ENCODE assay signal across 18 cellular contexts in the genomic region with DNA sequence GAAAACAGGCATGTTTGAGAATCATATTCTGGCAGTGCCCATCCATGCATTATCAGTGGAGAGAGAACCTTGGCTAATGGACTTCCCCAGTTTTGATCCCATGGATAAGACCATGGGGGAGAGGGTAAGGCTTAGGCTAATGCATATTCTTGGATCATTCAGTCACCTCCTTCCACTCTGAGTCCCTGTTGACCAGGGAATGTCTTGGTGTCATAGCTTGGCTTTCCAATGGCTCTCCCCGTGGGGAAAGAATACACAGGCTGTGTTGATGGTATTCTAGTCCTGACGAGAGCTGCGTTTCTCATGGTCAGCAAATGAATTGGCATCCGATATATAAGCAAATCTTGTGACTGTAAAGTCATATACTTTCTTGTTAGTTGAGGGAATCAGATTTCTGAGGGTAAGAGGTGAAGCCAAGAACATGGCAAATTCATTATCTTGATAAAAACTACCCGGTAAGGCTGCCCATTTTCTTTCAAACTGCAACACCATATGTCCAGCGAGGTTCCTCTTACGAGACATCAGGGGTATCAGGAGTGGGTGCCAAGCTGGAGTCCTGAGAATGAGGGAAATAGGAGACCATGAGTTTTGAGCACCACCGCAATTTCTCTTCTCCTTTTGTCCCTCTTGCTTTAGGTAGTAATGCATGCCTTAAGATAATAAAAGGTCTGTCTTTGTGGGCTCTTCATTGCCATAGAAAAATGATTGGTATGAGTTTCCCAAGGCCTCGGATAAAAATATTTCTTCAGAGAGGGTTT. TPM values are rescaled to one million over a fixed set of nuclear protein-coding genes. Genes with fewer than 3 reads are reported as not detected.
DNase-seq lines count a peak whose midpoint lies in the region; ATAC-seq, FAIRE-seq and TF ChIP-seq lines count a peak whose summit lies in the region.
"Had no signal": no experiment of that assay in that cellular context is flagged by ENCODE, and none has a peak within 500 bp of the region (broad histone marks: within the 10 kb centered on the region; RNA-seq: fewer than 3 reads in every experiment).

No MANE protein-coding gene starts in this region.

- intact Hi-C loops in testis (cut with DNase I; ENCODE audit: low total_unique reads): no loop called here

- peak overlapping the region; percentile 30 for H3K4me3 ChIP-seq in OCI-LY1 (ENCODE audit: low read depth, low read length, poor library complexity, severe bottlenecking)
- no peak overlapping the region for H3K4me3 ChIP-seq in testis
- H3K4me3 ChIP-seq: MG63 had no signal

- H3K4me3 Mint-ChIP-seq in activated CD8-positive, alpha-beta memory T cell treated with anti-CD3 and anti-CD28 coated beads, Interleukin-2, amount 10 ng/mL, durations not matched to agents 7 days and 5 days: peak overlapping the region; percentile 75
- H3K4me3 Mint-ChIP-seq in activated naive CD8-positive, alpha-beta T cell treated with anti-CD3 and anti-CD28 coated beads, Interleukin-2, amount 50 U/mL, for 24 hours: peak overlapping the region; percentile 74
- no peak overlapping the region for H3K4me3 Mint-ChIP-seq in stimulated activated naive B cell treated with anti-CD40 and anti-IgM and Interleukin-4, amounts not matched to agents 10 μg/mL and 1 μg/mL and 100 μg/mL, for 72 hours
- H3K4me3 Mint-ChIP-seq: nephron progenitor cell had no signal

- H3K9me3 Mint-ChIP-seq in activated CD8-positive, alpha-beta memory T cell treated with anti-CD3 and anti-CD28 coated beads, Interleukin-2, amount 10 ng/mL, durations not matched to agents 7 days and 5 days (ENCODE audit: low read depth): no peaks in the 10 kb centered on the region
- H3K9me3 Mint-ChIP-seq in activated naive CD8-positive, alpha-beta T cell treated with anti-CD3 and anti-CD28 coated beads, Interleukin-2, amount 50 U/mL, for 24 hours: no peaks in the 10 kb centered on the region
- peaks cover 0 to 3% of the 10 kb centered on the region in 2 donors for H3K9me3 Mint-ChIP-seq in stimulated activated naive B cell treated with anti-CD40 and anti-IgM and Interleukin-4, amounts not matched to agents 10 μg/mL and 1 μg/mL and 100 μg/mL, for 72 hours
- H3K9me3 Mint-ChIP-seq: nephron progenitor cell had no signal

- no peak for FAIRE-seq in H54 (lab: Jason Lieb, UNC)
- FAIRE-seq: endothelial cell of umbilical vein, frontal cortex had no signal

- TF ChIP-seq POLR2A in H54 (IDR thresholded peaks at IDR 0.05; ENCODE audit: low read depth, low read length) (no peak), testis (IDR thresholded peaks at IDR 0.05) (no peak)

- H3K9me2 ChIP-seq in OCI-LY1 (ENCODE audit: low read depth, low read length): no peaks in the 10 kb centered on the region

- H3K4me1 ChIP-seq in OCI-LY1 (ENCODE audit: insufficient read depth, low read length, severe bottlenecking): peaks cover 100% of the 10 kb centered on the region
- no peaks in the 10 kb centered on the region for H3K4me1 ChIP-seq in testis

- peaks cover 100% of the 10 kb centered on the region for H3K79me2 ChIP-seq in OCI-LY1 (ENCODE audit: insufficient read depth, low read length)

- H4K20me1 ChIP-seq in OCI-LY1 (ENCODE audit: insufficient read depth, low read length): no peaks in the 10 kb centered on the region

- no peaks in the 10 kb centered on the region for H3K27me3 ChIP-seq in OCI-LY1 (ENCODE audit: insufficient read depth, low read length)
- no peaks in the 10 kb centered on the region for H3K27me3 ChIP-seq in testis
- H3K27me3 ChIP-seq: MG63 had no signal

- H2AFZ ChIP-seq in OCI-LY1 (ENCODE audit: low read length): no peak overlapping the region

- 91 to 95% methylated on average over 9 of the region's 9 CpGs for WGBS in testis, 2 donors

- peak overlapping the region; percentile 89 for H3K27ac Mint-ChIP-seq in activated CD8-positive, alpha-beta memory T cell treated with anti-CD3 and anti-CD28 coated beads, Interleukin-2, amount 10 ng/mL, durations not matched to agents 7 days and 5 days
- peak overlapping the region; percentile 97 for H3K27ac Mint-ChIP-seq in activated naive CD8-positive, alpha-beta T cell treated with anti-CD3 and anti-CD28 coated beads, Interleukin-2, amount 50 U/mL, for 24 hours
- peak overlapping the region; percentile 90 for H3K27ac Mint-ChIP-seq in stimulated activated naive B cell treated with anti-CD40 and anti-IgM and Interleukin-4, amounts not matched to agents 10 μg/mL and 1 μg/mL and 100 μg/mL, for 72 hours
- H3K27ac Mint-ChIP-seq: nephron progenitor cell had no signal

- H3K4me1 Mint-ChIP-seq in activated CD8-positive, alpha-beta memory T cell treated with anti-CD3 and anti-CD28 coated beads, Interleukin-2, amount 10 ng/mL, durations not matched to agents 7 days and 5 days: peaks cover 95% of the 10 kb centered on the region
- peaks cover 99% of the 10 kb centered on the region for H3K4me1 Mint-ChIP-seq in activated naive CD8-positive, alpha-beta T cell treated with anti-CD3 and anti-CD28 coated beads, Interleukin-2, amount 50 U/mL, for 24 hours
- H3K4me1 Mint-ChIP-seq in stimulated activated naive B cell treated with anti-CD40 and anti-IgM and Interleukin-4, amounts not matched to agents 10 μg/mL and 1 μg/mL and 100 μg/mL, for 72 hours: peaks cover 64 to 93% of the 10 kb centered on the region in 2 donors
- H3K4me1 Mint-ChIP-seq: nephron progenitor cell had no signal

- H3K36me3 ChIP-seq in OCI-LY1 (ENCODE audit: insufficient read depth, low read length): peaks cover 92% of the 10 kb centered on the region
- H3K36me3 ChIP-seq in testis (ENCODE audit: low read depth, missing control alignments): no peaks in the 10 kb centered on the region
- H3K36me3 ChIP-seq: MG63 had no signal

- no peaks in the 10 kb centered on the region for H3K27me3 Mint-ChIP-seq in activated CD8-positive, alpha-beta memory T cell treated with anti-CD3 and anti-CD28 coated beads, Interleukin-2, amount 10 ng/mL, durations not matched to agents 7 days and 5 days
- no peaks in the 10 kb centered on the region for H3K27me3 Mint-ChIP-seq in activated naive CD8-positive, alpha-beta T cell treated with anti-CD3 and anti-CD28 coated beads, Interleukin-2, amount 50 U/mL, for 24 hours
- no peaks in the 10 kb centered on the region for H3K27me3 Mint-ChIP-seq in stimulated activated naive B cell treated with anti-CD40 and anti-IgM and Interleukin-4, amounts not matched to agents 10 μg/mL and 1 μg/mL and 100 μg/mL, for 72 hours

- peaks cover 80% of the 10 kb centered on the region for H3K36me3 Mint-ChIP-seq in activated CD8-positive, alpha-beta memory T cell treated with anti-CD3 and anti-CD28 coated beads, Interleukin-2, amount 10 ng/mL, durations not matched to agents 7 days and 5 days
- H3K36me3 Mint-ChIP-seq in activated naive CD8-positive, alpha-beta T cell treated with anti-CD3 and anti-CD28 coated beads, Interleukin-2, amount 50 U/mL, for 24 hours (ENCODE audit: low read depth): peaks cover 78% of the 10 kb centered on the region
- H3K36me3 Mint-ChIP-seq in stimulated activated naive B cell treated with anti-CD40 and anti-IgM and Interleukin-4, amounts not matched to agents 10 μg/mL and 1 μg/mL and 100 μg/mL, for 72 hours: peaks cover 48 to 58% of the 10 kb centered on the region in 2 donors

- H3K4me2 ChIP-seq in OCI-LY1 (ENCODE audit: low read length): peak overlapping the region; percentile 56

- CTCF ChIA-PET in activated CD8-positive, alpha-beta memory T cell treated with anti-CD3 and anti-CD28 coated beads, Interleukin-2, amount 10 ng/mL, durations not matched to agents 7 days and 5 days (lab: Charles Lee): interaction anchor here (1.0 to 5.0 kb wide), 6 partner anchors 10 to 157 kb away, joined by 3 to 22 read pairs (median 4); no protein-coding TSS in a partner anchor

- H3K9ac ChIP-seq in OCI-LY1 (ENCODE audit: low read length): peak overlapping the region; percentile 23; the same call in 1 of the 2 replicates

- peak; percentile 39 for DNase-seq in activated CD8-positive, alpha-beta memory T cell treated with anti-CD3 and anti-CD28 coated beads, Interleukin-2, amount 10 ng/mL, durations not matched to agents 7 days and 5 days
- DNase-seq in activated CD8-positive, alpha-beta memory T cell treated with anti-CD3 and anti-CD28 coated beads, Interleukin-2, amount 50 U/mL, for 48 hours: no peak
- no peak for DNase-seq in activated naive CD8-positive, alpha-beta T cell treated with anti-CD3 and anti-CD28 coated beads, Interleukin-2, amount 50 U/mL, for 24 hours
- DNase-seq in stimulated activated naive B cell treated with anti-CD40 and anti-IgM and Interleukin-4, amounts not matched to agents 10 μg/mL and 1 μg/mL and 100 μg/mL, for 72 hours: no peak
- DNase-seq in H54 (ENCODE audit: insufficient read length, low spot score) (no peak), testis (no peak)
- DNase-seq: ACHN; Caco-2; cerebellar nuclear complex; MG63; NCI-H2029; NCI-H524 treated with DMSO at 0.1 percent for 48 hours; nephron progenitor cell; stimulated activated CD4-positive, alpha-beta T cell treated with anti-CD3 and anti-CD28 coated beads, Interleukin-15, amount 100 ng/mL, for 24 hours had no signal

- H3K9me3 ChIP-seq in OCI-LY1 (ENCODE audit: low read length) (no peaks in the 10 kb centered on the region), testis (no peaks in the 10 kb centered on the region)
- H3K9me3 ChIP-seq: Caco-2, MG63 had no signal

- H3F3A ChIP-seq in OCI-LY1 (ENCODE audit: insufficient read depth, low read length): no peaks in the 10 kb centered on the region

- ATAC-seq in activated CD8-positive, alpha-beta memory T cell treated with anti-CD3 and anti-CD28 coated beads, Interleukin-2, amount 10 ng/mL, durations not matched to agents 7 days and 5 days: no peak
- ATAC-seq in activated naive CD8-positive, alpha-beta T cell treated with anti-CD3 and anti-CD28 coated beads, Interleukin-2, amount 50 U/mL, for 24 hours: no peak
- ATAC-seq in stimulated activated naive B cell treated with anti-CD40 and anti-IgM and Interleukin-4, amounts not matched to agents 10 μg/mL and 1 μg/mL and 100 μg/mL, for 72 hours (replicated peaks): peak in 1 of 2 donors; percentile 18
- ATAC-seq in GM21515 (IDR thresholded peaks at IDR 0.05; ENCODE audit: unreplicated experiment): no peak

- TF ChIP-seq CTCF in OCI-LY1 (IDR thresholded peaks at IDR 0.05; ENCODE audit: low read length): no peak
- TF ChIP-seq CTCF in testis (IDR thresholded peaks at IDR 0.05): no peak

- H3K27ac ChIP-seq in OCI-LY1 (ENCODE audit: low read depth, low read length, poor library complexity, severe bottlenecking) (peak overlapping the region; percentile 70), testis (no peak overlapping the region)

RNA-seq across cellular contexts. Expression of a gene that starts 18.0 kb away (rescaled TPM):
- total RNA-seq in activated CD8-positive, alpha-beta memory T cell treated with anti-CD3 and anti-CD28 coated beads, Interleukin-2, amount 10 ng/mL, durations not matched to agents 7 days and 5 days: 100 to 1,000 TPM; 136 to 145 TPM
- 1 to 10 TPM in 1 of 2 donors, under 1 TPM in 1; 0.39 to 1.2 TPM for total RNA-seq in testis
- polyA plus RNA-seq in testis (ENCODE audit: insufficient read depth, low read depth, low replicate concordance): 2.5 TPM
- total RNA-seq: Caco-2, endothelial cell of umbilical vein had no signal
- polyA plus RNA-seq: endothelial cell of umbilical vein had no signal

Comparison
In these comparisons a context has a peak if more than half of its experiments do, and no peak if none do; other contexts are left out.
1. H3K4me3 Mint-ChIP-seq: peak in activated CD8-positive, alpha-beta memory T cell treated with anti-CD3 and anti-CD28 coated beads, Interleukin-2, amount 10 ng/mL, durations not matched to agents 7 days and 5 days (single experiment) and activated naive CD8-positive, alpha-beta T cell treated with anti-CD3 and anti-CD28 coated beads, Interleukin-2, amount 50 U/mL, for 24 hours (single experiment); none in stimulated activated naive B cell treated with anti-CD40 and anti-IgM and Interleukin-4, amounts not matched to agents 10 μg/mL and 1 μg/mL and 100 μg/mL, for 72 hours (0 of 2).
2. RNA of a gene that starts 18.0 kb away (total RNA-seq): 136 to 145 TPM in activated CD8-positive, alpha-beta memory T cell treated with anti-CD3 and anti-CD28 coated beads, Interleukin-2, amount 10 ng/mL, durations not matched to agents 7 days and 5 days; 0.39 to 1.2 TPM in testis; every median in the first group is over 10 times any median in the second.
3. Peak in every context shown above with its lines, with median percentiles within 50 percentile points of each other: H3K27ac Mint-ChIP-seq.